ENCODE assay signal across 1 cellular context in genomic region chr11:2839395-2839941, GRCh38.
TF ChIP-seq lines count a peak whose summit lies in the region.

No MANE protein-coding gene starts in this region.

TF ChIP-seq in HepG2, 621 proteins besides CTCF, POLR2A, EP300 and RAD21 (continued from another document and continues in another):
- TF ChIP-seq LBX2 (CRISPR knock-in tag; IDR thresholded peaks at IDR 0.05; ENCODE audit: borderline replicate concordance) = no peak
- 0 out of 2 replicates have a peak, but pooled peaks have one; percentile 40 for TF ChIP-seq HOXA3 (CRISPR knock-in tag; IDR thresholded peaks at IDR 0.05)
- no peak for TF ChIP-seq ZNF766 (CRISPR knock-in tag; IDR thresholded peaks at IDR 0.05; ENCODE audit: borderline replicate concordance)
- TF ChIP-seq FOXP1 (IDR thresholded peaks at IDR 0.05) = no peak
- no peak for TF ChIP-seq FOXP1 (CRISPR knock-in tag; IDR thresholded peaks at IDR 0.05)
- TF ChIP-seq CEBPB (IDR thresholded peaks at IDR 0.05; ENCODE audit: borderline replicate concordance, low read depth, low read length) = no peak
- TF ChIP-seq ZNF460 (CRISPR knock-in tag; IDR thresholded peaks at IDR 0.05; ENCODE audit: borderline replicate concordance) = no peak
- TF ChIP-seq, protein P1, sequence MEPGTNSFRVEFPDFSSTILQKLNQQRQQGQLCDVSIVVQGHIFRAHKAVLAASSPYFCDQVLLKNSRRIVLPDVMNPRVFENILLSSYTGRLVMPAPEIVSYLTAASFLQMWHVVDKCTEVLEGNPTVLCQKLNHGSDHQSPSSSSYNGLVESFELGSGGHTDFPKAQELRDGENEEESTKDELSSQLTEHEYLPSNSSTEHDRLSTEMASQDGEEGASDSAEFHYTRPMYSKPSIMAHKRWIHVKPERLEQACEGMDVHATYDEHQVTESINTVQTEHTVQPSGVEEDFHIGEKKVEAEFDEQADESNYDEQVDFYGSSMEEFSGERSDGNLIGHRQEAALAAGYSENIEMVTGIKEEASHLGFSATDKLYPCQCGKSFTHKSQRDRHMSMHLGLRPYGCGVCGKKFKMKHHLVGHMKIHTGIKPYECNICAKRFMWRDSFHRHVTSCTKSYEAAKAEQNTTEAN (CRISPR knock-in tag; conservative IDR thresholded peaks at IDR 0.05) = no peak
- TF ChIP-seq ZSCAN21 (CRISPR knock-in tag; IDR thresholded peaks at IDR 0.05; ENCODE audit: borderline replicate concordance) = no peak
- TF ChIP-seq NBN (conservative IDR thresholded peaks at IDR 0.05) = no peak
- no peak for TF ChIP-seq MED13 (CRISPR knock-in tag; IDR thresholded peaks at IDR 0.05)
- TF ChIP-seq ZNF572 (CRISPR knock-in tag; IDR thresholded peaks at IDR 0.05) = no peak
- no peak for TF ChIP-seq PHB2 (IDR thresholded peaks at IDR 0.05; ENCODE audit: partially characterized antibody)
- no peak for TF ChIP-seq KLF16 (CRISPR knock-in tag; IDR thresholded peaks at IDR 0.05)
- no peak for TF ChIP-seq KAT8 (CRISPR knock-in tag; IDR thresholded peaks at IDR 0.05)
- no peak for TF ChIP-seq ADNP (CRISPR knock-in tag; IDR thresholded peaks at IDR 0.05)
- TF ChIP-seq ZNF570 (CRISPR knock-in tag; IDR thresholded peaks at IDR 0.05; ENCODE audit: borderline replicate concordance) = no peak
- TF ChIP-seq, protein P2, sequence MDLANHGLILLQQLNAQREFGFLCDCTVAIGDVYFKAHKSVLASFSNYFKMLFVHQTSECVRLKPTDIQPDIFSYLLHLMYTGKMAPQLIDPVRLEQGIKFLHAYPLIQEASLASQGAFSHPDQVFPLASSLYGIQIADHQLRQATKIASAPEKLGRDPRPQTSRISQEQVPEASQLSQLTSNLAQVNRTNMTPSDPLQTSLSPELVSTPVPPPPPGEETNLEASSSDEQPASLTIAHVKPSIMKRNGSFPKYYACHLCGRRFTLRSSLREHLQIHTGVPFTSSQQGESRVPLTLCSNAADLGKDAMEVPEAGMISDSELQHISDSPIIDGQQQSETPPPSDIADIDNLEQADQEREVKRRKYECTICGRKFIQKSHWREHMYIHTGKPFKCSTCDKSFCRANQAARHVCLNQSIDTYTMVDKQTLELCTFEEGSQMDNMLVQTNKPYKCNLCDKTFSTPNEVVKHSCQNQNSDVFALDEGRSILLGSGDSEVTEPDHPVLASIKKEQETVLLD (CRISPR knock-in tag; IDR thresholded peaks at IDR 0.05; ENCODE audit: low read depth) = no peak
- TF ChIP-seq, protein P3, sequence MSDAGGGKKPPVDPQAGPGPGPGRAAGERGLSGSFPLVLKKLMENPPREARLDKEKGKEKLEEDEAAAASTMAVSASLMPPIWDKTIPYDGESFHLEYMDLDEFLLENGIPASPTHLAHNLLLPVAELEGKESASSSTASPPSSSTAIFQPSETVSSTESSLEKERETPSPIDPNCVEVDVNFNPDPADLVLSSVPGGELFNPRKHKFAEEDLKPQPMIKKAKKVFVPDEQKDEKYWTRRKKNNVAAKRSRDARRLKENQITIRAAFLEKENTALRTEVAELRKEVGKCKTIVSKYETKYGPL (CRISPR knock-in tag; IDR thresholded peaks at IDR 0.05) = no peak
- TF ChIP-seq YEATS4 (CRISPR knock-in tag; IDR thresholded peaks at IDR 0.05; ENCODE audit: borderline replicate concordance) = no peak
- TF ChIP-seq POLR2AphosphoS2 (IDR thresholded peaks at IDR 0.05; ENCODE audit: low read depth, low read length) = no peak
- no peak for TF ChIP-seq ARHGAP35 (CRISPR knock-in tag; IDR thresholded peaks at IDR 0.05; ENCODE audit: borderline replicate concordance)
- TF ChIP-seq POGZ (CRISPR knock-in tag; IDR thresholded peaks at IDR 0.05) = no peak
- no peak for TF ChIP-seq SRF (IDR thresholded peaks at IDR 0.05; ENCODE audit: low read depth, low read length)
- no peak for TF ChIP-seq ZNF333 (CRISPR knock-in tag; IDR thresholded peaks at IDR 0.05; ENCODE audit: borderline replicate concordance)
- TF ChIP-seq FUBP1 (CRISPR knock-in tag; IDR thresholded peaks at IDR 0.05; ENCODE audit: borderline replicate concordance) = no peak
- TF ChIP-seq ESRRA (CRISPR knock-in tag; IDR thresholded peaks at IDR 0.05; ENCODE audit: low read depth) = no peak
- TF ChIP-seq NFKB2 (CRISPR knock-in tag; IDR thresholded peaks at IDR 0.05; ENCODE audit: borderline replicate concordance) = 0 out of 2 replicates have a peak, but pooled peaks have one; percentile 39
- TF ChIP-seq THAP7 (CRISPR knock-in tag; IDR thresholded peaks at IDR 0.05) = no peak
- no peak for TF ChIP-seq AKAP8 (CRISPR knock-in tag; IDR thresholded peaks at IDR 0.05)
- TF ChIP-seq BHLHE40 (IDR thresholded peaks at IDR 0.05; ENCODE audit: low read length) = no peak
- no peak for TF ChIP-seq IRF1 (CRISPR knock-in tag; IDR thresholded peaks at IDR 0.05; ENCODE audit: low read depth)
- no peak for TF ChIP-seq ZNF136 (CRISPR knock-in tag; IDR thresholded peaks at IDR 0.05; ENCODE audit: low read depth)
- TF ChIP-seq TCF7L2 (IDR thresholded peaks at IDR 0.05; ENCODE audit: low read depth, low read length) = no peak
- TF ChIP-seq ZBTB39 (CRISPR knock-in tag; IDR thresholded peaks at IDR 0.05) = no peak
- no peak for TF ChIP-seq ZNF607 (CRISPR knock-in tag; IDR thresholded peaks at IDR 0.05; ENCODE audit: borderline replicate concordance)
- TF ChIP-seq ZNF512 (CRISPR knock-in tag; IDR thresholded peaks at IDR 0.05) = no peak
- TF ChIP-seq ZNF121 (CRISPR knock-in tag; IDR thresholded peaks at IDR 0.05) = no peak
- no peak for TF ChIP-seq RBAK (CRISPR knock-in tag; IDR thresholded peaks at IDR 0.05)
- no peak for TF ChIP-seq ZNF234 (CRISPR knock-in tag; conservative IDR thresholded peaks at IDR 0.05)
- no peak for TF ChIP-seq ZBTB46 (CRISPR knock-in tag; IDR thresholded peaks at IDR 0.05; ENCODE audit: borderline replicate concordance)
- TF ChIP-seq, protein P4, sequence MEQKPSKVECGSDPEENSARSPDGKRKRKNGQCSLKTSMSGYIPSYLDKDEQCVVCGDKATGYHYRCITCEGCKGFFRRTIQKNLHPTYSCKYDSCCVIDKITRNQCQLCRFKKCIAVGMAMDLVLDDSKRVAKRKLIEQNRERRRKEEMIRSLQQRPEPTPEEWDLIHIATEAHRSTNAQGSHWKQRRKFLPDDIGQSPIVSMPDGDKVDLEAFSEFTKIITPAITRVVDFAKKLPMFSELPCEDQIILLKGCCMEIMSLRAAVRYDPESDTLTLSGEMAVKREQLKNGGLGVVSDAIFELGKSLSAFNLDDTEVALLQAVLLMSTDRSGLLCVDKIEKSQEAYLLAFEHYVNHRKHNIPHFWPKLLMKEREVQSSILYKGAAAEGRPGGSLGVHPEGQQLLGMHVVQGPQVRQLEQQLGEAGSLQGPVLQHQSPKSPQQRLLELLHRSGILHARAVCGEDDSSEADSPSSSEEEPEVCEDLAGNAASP (CRISPR knock-in tag; IDR thresholded peaks at IDR 0.05; ENCODE audit: borderline replicate concordance) = no peak
- TF ChIP-seq NFE2 (CRISPR knock-in tag; IDR thresholded peaks at IDR 0.05) = no peak
- TF ChIP-seq, protein P5, sequence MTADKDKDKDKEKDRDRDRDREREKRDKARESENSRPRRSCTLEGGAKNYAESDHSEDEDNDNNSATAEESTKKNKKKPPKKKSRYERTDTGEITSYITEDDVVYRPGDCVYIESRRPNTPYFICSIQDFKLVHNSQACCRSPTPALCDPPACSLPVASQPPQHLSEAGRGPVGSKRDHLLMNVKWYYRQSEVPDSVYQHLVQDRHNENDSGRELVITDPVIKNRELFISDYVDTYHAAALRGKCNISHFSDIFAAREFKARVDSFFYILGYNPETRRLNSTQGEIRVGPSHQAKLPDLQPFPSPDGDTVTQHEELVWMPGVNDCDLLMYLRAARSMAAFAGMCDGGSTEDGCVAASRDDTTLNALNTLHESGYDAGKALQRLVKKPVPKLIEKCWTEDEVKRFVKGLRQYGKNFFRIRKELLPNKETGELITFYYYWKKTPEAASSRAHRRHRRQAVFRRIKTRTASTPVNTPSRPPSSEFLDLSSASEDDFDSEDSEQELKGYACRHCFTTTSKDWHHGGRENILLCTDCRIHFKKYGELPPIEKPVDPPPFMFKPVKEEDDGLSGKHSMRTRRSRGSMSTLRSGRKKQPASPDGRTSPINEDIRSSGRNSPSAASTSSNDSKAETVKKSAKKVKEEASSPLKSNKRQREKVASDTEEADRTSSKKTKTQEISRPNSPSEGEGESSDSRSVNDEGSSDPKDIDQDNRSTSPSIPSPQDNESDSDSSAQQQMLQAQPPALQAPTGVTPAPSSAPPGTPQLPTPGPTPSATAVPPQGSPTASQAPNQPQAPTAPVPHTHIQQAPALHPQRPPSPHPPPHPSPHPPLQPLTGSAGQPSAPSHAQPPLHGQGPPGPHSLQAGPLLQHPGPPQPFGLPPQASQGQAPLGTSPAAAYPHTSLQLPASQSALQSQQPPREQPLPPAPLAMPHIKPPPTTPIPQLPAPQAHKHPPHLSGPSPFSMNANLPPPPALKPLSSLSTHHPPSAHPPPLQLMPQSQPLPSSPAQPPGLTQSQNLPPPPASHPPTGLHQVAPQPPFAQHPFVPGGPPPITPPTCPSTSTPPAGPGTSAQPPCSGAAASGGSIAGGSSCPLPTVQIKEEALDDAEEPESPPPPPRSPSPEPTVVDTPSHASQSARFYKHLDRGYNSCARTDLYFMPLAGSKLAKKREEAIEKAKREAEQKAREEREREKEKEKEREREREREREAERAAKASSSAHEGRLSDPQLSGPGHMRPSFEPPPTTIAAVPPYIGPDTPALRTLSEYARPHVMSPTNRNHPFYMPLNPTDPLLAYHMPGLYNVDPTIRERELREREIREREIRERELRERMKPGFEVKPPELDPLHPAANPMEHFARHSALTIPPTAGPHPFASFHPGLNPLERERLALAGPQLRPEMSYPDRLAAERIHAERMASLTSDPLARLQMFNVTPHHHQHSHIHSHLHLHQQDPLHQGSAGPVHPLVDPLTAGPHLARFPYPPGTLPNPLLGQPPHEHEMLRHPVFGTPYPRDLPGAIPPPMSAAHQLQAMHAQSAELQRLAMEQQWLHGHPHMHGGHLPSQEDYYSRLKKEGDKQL (CRISPR knock-in tag; IDR thresholded peaks at IDR 0.05; ENCODE audit: low read depth) = no peak
